Comparison of ENCODE assay signal across 42 cellular contexts in genomic region chr11:1030086-1030485, GRCh38. TPM values are rescaled to one million over a fixed set of nuclear protein-coding genes. Genes with fewer than 3 reads are reported as not detected.
"Had no signal": no experiment of that assay in that cellular context is flagged by ENCODE, and none has a peak within 500 bp of the region (broad histone marks: within the 10 kb centered on the region; RNA-seq: fewer than 3 reads in every experiment).

No MANE protein-coding gene starts in this region.

- H3K4me3 ChIP-seq: adrenal gland, ascending aorta, body of pancreas, breast epithelium, cardiac muscle cell had no signal

- H3K4me3 Mint-ChIP-seq: activated naive CD4-positive, alpha-beta T cell treated with anti-CD3 and anti-CD28 coated beads for 36 hours; activated naive CD4-positive, alpha-beta T cell treated with anti-CD3 and anti-CD28 coated beads, Interleukin-2, amount 10 ng/mL, durations not matched to agents 7 days and 5 days; activated naive CD4-positive, alpha-beta T cell treated with anti-CD3 and anti-CD28 coated beads, Interleukin-2, amount 50 U/mL, for 24 hours; activated naive CD8-positive, alpha-beta T cell; activated naive CD8-positive, alpha-beta T cell treated with anti-CD3 and anti-CD28 coated beads for 36 hours; activated naive CD8-positive, alpha-beta T cell treated with anti-CD3 and anti-CD28 coated beads, Interleukin-2, amount 10 ng/mL, durations not matched to agents 7 days and 5 days; activated naive CD8-positive, alpha-beta T cell treated with anti-CD3 and anti-CD28 coated beads, Interleukin-2, amount 50 U/mL, for 24 hours; activated T-cell treated with anti-CD3 and anti-CD28 coated beads, Interleukin-2, amount 50 U/mL, for 24 hours; activated T-cell treated with anti-CD3 and anti-CD28 coated beads, Interleukin-2, amount 50 U/mL, for 4 hours; activated T-cell treated with anti-CD3 and anti-CD28 coated beads, Interleukin-2, amount 50 U/mL, for 72 hours; activated T-helper 1 cell treated with anti-CD3 and anti-CD28 coated beads, Interleukin-12 subunit alpha, Interleukin-12 subunit beta, Interleukin-2, Interleukin-4 antibody, amounts not matched to agents 30 ng/mL and 10 ng/mL and 1 ng/mL, durations not matched to agents 14 hours and 24 hours and 36 hours; activated T-helper 17 cell treated with anti-CD3 and anti-CD28 coated beads, Interleukin-2, amount 50 U/mL, for 72 hours; brain; central memory CD8-positive, alpha-beta T cell had no signal

- H3K27me3 Mint-ChIP-seq: activated naive CD4-positive, alpha-beta T cell treated with anti-CD3 and anti-CD28 coated beads, Interleukin-2, amount 10 ng/mL, durations not matched to agents 7 days and 5 days; activated naive CD4-positive, alpha-beta T cell treated with anti-CD3 and anti-CD28 coated beads, Interleukin-2, amount 50 U/mL, for 24 hours; activated naive CD8-positive, alpha-beta T cell; activated naive CD8-positive, alpha-beta T cell treated with anti-CD3 and anti-CD28 coated beads for 36 hours; activated naive CD8-positive, alpha-beta T cell treated with anti-CD3 and anti-CD28 coated beads, Interleukin-2, amount 10 ng/mL, durations not matched to agents 7 days and 5 days; activated naive CD8-positive, alpha-beta T cell treated with anti-CD3 and anti-CD28 coated beads, Interleukin-2, amount 50 U/mL, for 24 hours; activated T-cell treated with anti-CD3 and anti-CD28 coated beads, Interleukin-2, amount 50 U/mL, for 24 hours; activated T-helper 17 cell treated with anti-CD3 and anti-CD28 coated beads, Interleukin-2, amount 50 U/mL, for 72 hours; brain; central memory CD8-positive, alpha-beta T cell had no signal

- H3K27me3 ChIP-seq: adrenal gland, ascending aorta, body of pancreas, brain microvascular endothelial cell, cardiac muscle cell had no signal

- H3K36me3 Mint-ChIP-seq: activated naive CD4-positive, alpha-beta T cell treated with anti-CD3 and anti-CD28 coated beads, Interleukin-2, amount 10 ng/mL, durations not matched to agents 7 days and 5 days; activated naive CD4-positive, alpha-beta T cell treated with anti-CD3 and anti-CD28 coated beads, Interleukin-2, amount 50 U/mL, for 24 hours; activated naive CD4-positive, alpha-beta T cell treated with anti-CD3 and anti-CD28 coated beads, Interleukin-2, amount 50 U/mL, for 72 hours; activated naive CD8-positive, alpha-beta T cell; activated naive CD8-positive, alpha-beta T cell treated with anti-CD3 and anti-CD28 coated beads for 36 hours; activated naive CD8-positive, alpha-beta T cell treated with anti-CD3 and anti-CD28 coated beads, Interleukin-2, amount 10 ng/mL, durations not matched to agents 7 days and 5 days; brain had no signal

- H3K4me1 Mint-ChIP-seq: activated naive CD4-positive, alpha-beta T cell treated with anti-CD3 and anti-CD28 coated beads, Interleukin-2, amount 10 ng/mL, durations not matched to agents 7 days and 5 days; activated naive CD4-positive, alpha-beta T cell treated with anti-CD3 and anti-CD28 coated beads, Interleukin-2, amount 50 U/mL, for 24 hours; activated naive CD8-positive, alpha-beta T cell treated with anti-CD3 and anti-CD28 coated beads for 36 hours; activated naive CD8-positive, alpha-beta T cell treated with anti-CD3 and anti-CD28 coated beads, Interleukin-2, amount 10 ng/mL, durations not matched to agents 7 days and 5 days; activated naive CD8-positive, alpha-beta T cell treated with anti-CD3 and anti-CD28 coated beads, Interleukin-2, amount 50 U/mL, for 24 hours; activated T-helper 17 cell treated with anti-CD3 and anti-CD28 coated beads, Interleukin-2, amount 50 U/mL, for 72 hours; brain; central memory CD8-positive, alpha-beta T cell had no signal

- ATAC-seq: activated naive CD4-positive, alpha-beta T cell treated with anti-CD3 and anti-CD28 coated beads, Interleukin-2, amount 50 U/mL, for 72 hours; activated naive CD8-positive, alpha-beta T cell treated with anti-CD3 and anti-CD28 coated beads, Interleukin-2, amount 50 U/mL, for 24 hours; activated T-cell treated with anti-CD3 and anti-CD28 coated beads, Interleukin-2, amount 50 U/mL, for 72 hours; activated T-helper 17 cell treated with anti-CD3 and anti-CD28 coated beads, Interleukin-2, amount 50 U/mL, for 72 hours; body of pancreas had no signal

- H3K27ac Mint-ChIP-seq: activated naive CD4-positive, alpha-beta T cell treated with anti-CD3 and anti-CD28 coated beads for 36 hours; activated naive CD4-positive, alpha-beta T cell treated with anti-CD3 and anti-CD28 coated beads, Interleukin-2, amount 10 ng/mL, durations not matched to agents 7 days and 5 days; activated naive CD4-positive, alpha-beta T cell treated with anti-CD3 and anti-CD28 coated beads, Interleukin-2, amount 50 U/mL, for 24 hours; activated naive CD4-positive, alpha-beta T cell treated with anti-CD3 and anti-CD28 coated beads, Interleukin-2, amount 50 U/mL, for 72 hours; activated naive CD8-positive, alpha-beta T cell; activated naive CD8-positive, alpha-beta T cell treated with anti-CD3 and anti-CD28 coated beads for 36 hours; activated naive CD8-positive, alpha-beta T cell treated with anti-CD3 and anti-CD28 coated beads, Interleukin-2, amount 10 ng/mL, durations not matched to agents 7 days and 5 days; activated naive CD8-positive, alpha-beta T cell treated with anti-CD3 and anti-CD28 coated beads, Interleukin-2, amount 50 U/mL, for 24 hours; activated T-cell treated with anti-CD3 and anti-CD28 coated beads, Interleukin-2, amount 50 U/mL, for 24 hours; activated T-cell treated with anti-CD3 and anti-CD28 coated beads, Interleukin-2, amount 50 U/mL, for 72 hours; activated T-helper 1 cell treated with anti-CD3 and anti-CD28 coated beads, Interleukin-12 subunit alpha, Interleukin-12 subunit beta, Interleukin-2, Interleukin-4 antibody, amounts not matched to agents 30 ng/mL and 10 ng/mL and 1 ng/mL, durations not matched to agents 14 hours and 24 hours and 36 hours; activated T-helper 17 cell treated with anti-CD3 and anti-CD28 coated beads, Interleukin-2, amount 50 U/mL, for 72 hours; activated T-helper 2 cell treated with anti-CD3 and anti-CD28 coated beads, Interferon-gamma antibody, Interleukin-2, Interleukin-4, amounts not matched to agents 10 μg/mL and 5 μg/mL and 100 μg/mL, durations not matched to agents 14 hours and 24 hours and 36 hours; brain had no signal

- H3K9me3 ChIP-seq: adrenal gland, ascending aorta, body of pancreas, breast epithelium had no signal

- H3K27ac ChIP-seq: adrenal gland, ascending aorta, brain microvascular endothelial cell, breast epithelium, cardiac muscle cell had no signal

- H3K4me1 ChIP-seq: breast epithelium had no signal

- DNase-seq: activated effector memory CD4-positive, alpha-beta T cell treated with anti-CD3 and anti-CD28 coated beads, Interleukin-2, amount 50 U/mL, for 16 hours; activated effector memory CD4-positive, alpha-beta T cell treated with Interleukin-2 at 50 U/mL for 16 hours; activated gamma-delta T cell; activated gamma-delta T cell treated with Interleukin-2 at 50 U/mL for 16 hours; activated naive CD4-positive, alpha-beta T cell; activated naive CD4-positive, alpha-beta T cell treated with anti-CD3 and anti-CD28 coated beads for 36 hours; activated naive CD4-positive, alpha-beta T cell treated with anti-CD3 and anti-CD28 coated beads, Interleukin-2, amount 10 ng/mL, durations not matched to agents 7 days and 5 days; activated naive CD4-positive, alpha-beta T cell treated with anti-CD3 and anti-CD28 coated beads, Interleukin-2, amount 50 U/mL, for 16 hours; activated naive CD4-positive, alpha-beta T cell treated with Interleukin-2 at 50 U/mL for 16 hours; activated naive CD8-positive, alpha-beta T cell treated with anti-CD3 and anti-CD28 coated beads for 36 hours; activated naive CD8-positive, alpha-beta T cell treated with anti-CD3 and anti-CD28 coated beads, Interleukin-2, amount 10 ng/mL, durations not matched to agents 7 days and 5 days; activated naive CD8-positive, alpha-beta T cell treated with anti-CD3 and anti-CD28 coated beads, Interleukin-2, amount 50 U/mL, for 24 hours; activated T-cell treated with anti-CD3 and anti-CD28 coated beads, Interleukin-2, amount 50 U/mL, for 1 hour; activated T-cell treated with anti-CD3 and anti-CD28 coated beads, Interleukin-2, amount 50 U/mL, for 24 hours; activated T-cell treated with anti-CD3 and anti-CD28 coated beads, Interleukin-2, amount 50 U/mL, for 4 hours; activated T-cell treated with anti-CD3 and anti-CD28 coated beads, Interleukin-2, amount 50 U/mL, for 48 hours; activated T-cell treated with anti-CD3 and anti-CD28 coated beads, Interleukin-2, amount 50 U/mL, for 72 hours; adrenal gland; amniotic stem cell; amygdala; anterior cingulate cortex; aorta; body of pancreas; brain microvascular endothelial cell; caudate nucleus; central memory CD4-positive, alpha-beta T cell; cerebellar nuclear complex had no signal

- H3K36me3 ChIP-seq: adrenal gland, ascending aorta, brain microvascular endothelial cell, breast epithelium, cardiac muscle cell had no signal

- H3K9me3 Mint-ChIP-seq: activated naive CD4-positive, alpha-beta T cell treated with anti-CD3 and anti-CD28 coated beads, Interleukin-2, amount 50 U/mL, for 24 hours; activated naive CD8-positive, alpha-beta T cell treated with anti-CD3 and anti-CD28 coated beads for 36 hours; activated naive CD8-positive, alpha-beta T cell treated with anti-CD3 and anti-CD28 coated beads, Interleukin-2, amount 50 U/mL, for 24 hours; activated T-cell treated with anti-CD3 and anti-CD28 coated beads, Interleukin-2, amount 50 U/mL, for 24 hours; activated T-cell treated with anti-CD3 and anti-CD28 coated beads, Interleukin-2, amount 50 U/mL, for 4 hours; activated T-helper 1 cell treated with anti-CD3 and anti-CD28 coated beads, Interleukin-12 subunit alpha, Interleukin-12 subunit beta, Interleukin-2, Interleukin-4 antibody, amounts not matched to agents 30 ng/mL and 10 ng/mL and 1 ng/mL, durations not matched to agents 14 hours and 24 hours and 36 hours; activated T-helper 2 cell treated with anti-CD3 and anti-CD28 coated beads, Interferon-gamma antibody, Interleukin-2, Interleukin-4, amounts not matched to agents 10 μg/mL and 5 μg/mL and 100 μg/mL, durations not matched to agents 14 hours and 24 hours and 36 hours; brain had no signal

RNA-seq across cellular contexts. Expression of gene MUC6, which starts 6.4 kb away (rescaled TPM):
- total RNA-seq: activated naive CD4-positive, alpha-beta T cell treated with anti-CD3 and anti-CD28 coated beads for 36 hours; activated naive CD4-positive, alpha-beta T cell treated with anti-CD3 and anti-CD28 coated beads, Interleukin-2, amount 50 U/mL, for 72 hours; activated naive CD8-positive, alpha-beta T cell treated with anti-CD3 and anti-CD28 coated beads for 36 hours; activated naive CD8-positive, alpha-beta T cell treated with anti-CD3 and anti-CD28 coated beads, Interleukin-2, amount 10 ng/mL, durations not matched to agents 7 days and 5 days; activated T-cell treated with anti-CD3 and anti-CD28 coated beads, Interleukin-2, amount 50 U/mL, for 72 hours; activated T-helper 1 cell treated with anti-CD3 and anti-CD28 coated beads, Interleukin-12 subunit alpha, Interleukin-12 subunit beta, Interleukin-2, Interleukin-4 antibody, amounts not matched to agents 30 ng/mL and 10 ng/mL and 1 ng/mL, durations not matched to agents 14 hours and 24 hours and 36 hours; activated T-helper 17 cell treated with anti-CD3 and anti-CD28 coated beads, Interleukin-2, amount 50 U/mL, for 72 hours; activated T-helper 2 cell treated with anti-CD3 and anti-CD28 coated beads, Interferon-gamma antibody, Interleukin-2, Interleukin-4, amounts not matched to agents 10 μg/mL and 5 μg/mL and 100 μg/mL, durations not matched to agents 14 hours and 24 hours and 36 hours; aorta; ascending aorta; astrocyte; bronchial epithelial cell; cardiac muscle cell; cardiac septum; chondrocyte had no signal
- polyA plus RNA-seq: cardiac muscle cell had no signal

RNA-seq across cellular contexts. Expression of gene MUC2, which starts 44.6 kb away (rescaled TPM):
- total RNA-seq: activated naive CD4-positive, alpha-beta T cell treated with anti-CD3 and anti-CD28 coated beads for 36 hours; activated naive CD4-positive, alpha-beta T cell treated with anti-CD3 and anti-CD28 coated beads, Interleukin-2, amount 50 U/mL, for 72 hours; activated naive CD8-positive, alpha-beta T cell treated with anti-CD3 and anti-CD28 coated beads for 36 hours; activated naive CD8-positive, alpha-beta T cell treated with anti-CD3 and anti-CD28 coated beads, Interleukin-2, amount 10 ng/mL, durations not matched to agents 7 days and 5 days; activated T-cell treated with anti-CD3 and anti-CD28 coated beads, Interleukin-2, amount 50 U/mL, for 72 hours; activated T-helper 1 cell treated with anti-CD3 and anti-CD28 coated beads, Interleukin-12 subunit alpha, Interleukin-12 subunit beta, Interleukin-2, Interleukin-4 antibody, amounts not matched to agents 30 ng/mL and 10 ng/mL and 1 ng/mL, durations not matched to agents 14 hours and 24 hours and 36 hours; activated T-helper 17 cell treated with anti-CD3 and anti-CD28 coated beads, Interleukin-2, amount 50 U/mL, for 72 hours; activated T-helper 2 cell treated with anti-CD3 and anti-CD28 coated beads, Interferon-gamma antibody, Interleukin-2, Interleukin-4, amounts not matched to agents 10 μg/mL and 5 μg/mL and 100 μg/mL, durations not matched to agents 14 hours and 24 hours and 36 hours; astrocyte; bronchial epithelial cell; chondrocyte had no signal
- polyA plus RNA-seq: cardiac muscle cell had no signal
